In genomic region chr2:30331869-30332268, GRCh38 we compare ENCODE assay signal across 24 cellular contexts.
"Had no signal": no experiment of that assay in that cellular context is flagged by ENCODE, and none has a peak within 500 bp of the region (broad histone marks: within the 10 kb centered on the region; RNA-seq: fewer than 3 reads in every experiment).

No MANE protein-coding gene starts in this region.

- FAIRE-seq: astrocyte, colon, islet of Langerhans had no signal

- H3K4me3 Mint-ChIP-seq: activated CD4-positive, alpha-beta memory T cell treated with anti-CD3 and anti-CD28 coated beads for 36 hours; activated CD4-positive, alpha-beta T cell treated with anti-CD3 and anti-CD28 coated beads for 36 hours; activated T-cell treated with anti-CD3 and anti-CD28 coated beads, Interleukin-2, amount 50 U/mL, for 72 hours; central memory CD8-positive, alpha-beta T cell; effector memory CD8-positive, alpha-beta T cell; stimulated activated naive B cell treated with anti-CD40 and anti-IgM and Interleukin-4, amounts not matched to agents 10 μg/mL and 1 μg/mL and 100 μg/mL, for 72 hours; WTC11 had no signal

- H3K27me3 ChIP-seq: adrenal gland, gastroesophageal sphincter, heart left ventricle, transverse colon, vagina had no signal

- H3K27me3 Mint-ChIP-seq: activated CD4-positive, alpha-beta memory T cell treated with anti-CD3 and anti-CD28 coated beads for 36 hours; activated CD4-positive, alpha-beta T cell treated with anti-CD3 and anti-CD28 coated beads for 36 hours; central memory CD8-positive, alpha-beta T cell; effector memory CD8-positive, alpha-beta T cell; naive B cell; stimulated activated naive B cell treated with anti-CD40 and anti-IgM and Interleukin-4, amounts not matched to agents 10 μg/mL and 1 μg/mL and 100 μg/mL, for 72 hours had no signal

- H3K27ac Mint-ChIP-seq: activated T-cell treated with anti-CD3 and anti-CD28 coated beads, Interleukin-2, amount 50 U/mL, for 72 hours; progenitor cell of endocrine pancreas; stimulated activated naive B cell treated with anti-CD40 and anti-IgM and Interleukin-4, amounts not matched to agents 10 μg/mL and 1 μg/mL and 100 μg/mL, for 72 hours; WTC11 had no signal

- H3K36me3 ChIP-seq: adrenal gland, gastroesophageal sphincter, heart left ventricle, transverse colon, vagina had no signal

- H3K4me3 ChIP-seq: adrenal gland, gastroesophageal sphincter, heart left ventricle, transverse colon, vagina had no signal

- H3K9me3 Mint-ChIP-seq: activated CD4-positive, alpha-beta memory T cell treated with anti-CD3 and anti-CD28 coated beads for 36 hours; central memory CD8-positive, alpha-beta T cell; effector memory CD8-positive, alpha-beta T cell had no signal

- ATAC-seq: activated CD4-positive, alpha-beta T cell treated with anti-CD3 and anti-CD28 coated beads for 36 hours; activated T-cell treated with anti-CD3 and anti-CD28 coated beads, Interleukin-2, amount 50 U/mL, for 72 hours; effector memory CD8-positive, alpha-beta T cell; gastroesophageal sphincter; heart left ventricle; stimulated activated naive B cell treated with anti-CD40 and anti-IgM and Interleukin-4, amounts not matched to agents 10 μg/mL and 1 μg/mL and 100 μg/mL, for 72 hours; WTC11 had no signal

- H3K36me3 Mint-ChIP-seq: activated CD4-positive, alpha-beta memory T cell treated with anti-CD3 and anti-CD28 coated beads for 36 hours; naive B cell; WTC11 had no signal

- DNase-seq: activated CD4-positive, alpha-beta memory T cell treated with anti-CD3 and anti-CD28 coated beads for 36 hours; activated CD4-positive, alpha-beta T cell treated with anti-CD3 and anti-CD28 coated beads for 36 hours; activated effector memory CD4-positive, alpha-beta T cell treated with anti-CD3 and anti-CD28 coated beads, Interleukin-2, amount 50 U/mL, for 16 hours; activated naive CD4-positive, alpha-beta T cell treated with anti-CD3 and anti-CD28 coated beads, Interleukin-2, amount 50 U/mL, for 16 hours; activated T-cell treated with anti-CD3 and anti-CD28 coated beads, Interleukin-2, amount 50 U/mL, for 72 hours; adrenal gland; effector memory CD8-positive, alpha-beta T cell; heart left ventricle; mesendoderm; naive B cell; retina; stimulated activated CD4-positive, alpha-beta T cell treated with anti-CD3 and anti-CD28 coated beads, Interleukin-2, amount 100 ng/mL, for 48 hours; stimulated activated CD8-positive, alpha-beta memory T cell treated with anti-CD3 and anti-CD28 coated beads, Interleukin-4, amount 100 ng/mL, for 48 hours; stimulated activated naive B cell treated with anti-CD40 and anti-IgM and Interleukin-4, amounts not matched to agents 10 μg/mL and 1 μg/mL and 100 μg/mL, for 72 hours; T1000; transverse colon had no signal
